ENCODE assay signal across 19 cellular contexts in genomic region chr6:51203504-51203903, GRCh38.
DNase-seq lines count a peak whose midpoint lies in the region; ATAC-seq and TF ChIP-seq lines count a peak whose summit lies in the region.
"Had no signal": no experiment of that assay in that cellular context is flagged by ENCODE, and none has a peak within 500 bp of the region (broad histone marks: within the 10 kb centered on the region; RNA-seq: fewer than 3 reads in every experiment).

No MANE protein-coding gene starts in this region.

- H3K36me3 ChIP-seq in BE2C (no peaks in the 10 kb centered on the region), SK-N-MC (ENCODE audit: insufficient read depth, low read length) (no peaks in the 10 kb centered on the region), mesendoderm (ENCODE audit: control insufficient read depth, insufficient read depth, low read length) (no peaks in the 10 kb centered on the region)
- H3K36me3 ChIP-seq: BLaER1, HAP-1 had no signal

- 0 out of 2 replicates have a peak, but pooled peaks cover 6% of the 10 kb centered on the region for H3K4me1 ChIP-seq in BE2C
- no peaks in the 10 kb centered on the region for H3K4me1 ChIP-seq in mesendoderm (ENCODE audit: control insufficient read depth, low read depth, low read length)
- H3K4me1 ChIP-seq: A549, BLaER1, HAP-1 had no signal

- no peak overlapping the region for H2BK15ac ChIP-seq in mesendoderm (replicated peaks; ENCODE audit: low read depth)

- H3K4me3 ChIP-seq in BE2C (ENCODE audit: low read depth, low read length), result peak overlapping the region; percentile 12
- H3K4me3 ChIP-seq in SK-N-MC, result peak overlapping the region; percentile 16; the same call in 1 of the 2 replicates
- no peak overlapping the region for H3K4me3 ChIP-seq in mesendoderm (ENCODE audit: low read length)
- H3K4me3 ChIP-seq: A549, BLaER1, GM23248, HAP-1 had no signal

- DNase-seq in BE2C (no peak), SK-N-MC (ENCODE audit: low read depth, low spot score) (no peak), mesendoderm (peak; percentile 5), NCI-H1694 (lab: John Stamatoyannopoulos, UW) (no peak), NCI-H510A (lab: John Stamatoyannopoulos, UW) (no peak)
- DNase-seq: AML-193; CD4-positive, alpha-beta memory T cell; DMS153; DMS79; GDM1; GM23248; KG1 had no signal

- H3K9me3 ChIP-seq in BE2C (no peaks in the 10 kb centered on the region; the same call in 1 of the 2 replicates), SK-N-MC (ENCODE audit: low read depth, low read length) (no peaks in the 10 kb centered on the region)
- H3K9me3 ChIP-seq: A549, BLaER1, HAP-1 had no signal

- no CpG with 5 or more reads among the region's 1 CpG for WGBS in mesendoderm (ENCODE audit: extremely low coverage, insufficient coverage, low lambda C conversion rate)

- no peak overlapping the region for H4K8ac ChIP-seq in mesendoderm (ENCODE audit: low read depth, low read length)

- H3K4ac ChIP-seq in mesendoderm (ENCODE audit: low read depth, low read length), result no peak overlapping the region

- H2BK5ac ChIP-seq in mesendoderm (ENCODE audit: low read length), result no peak overlapping the region

- no peak for ATAC-seq in HG02759 (IDR thresholded peaks at IDR 0.05; ENCODE audit: unreplicated experiment)
- ATAC-seq in GM18868 (IDR thresholded peaks at IDR 0.05; ENCODE audit: unreplicated experiment), result no peak
- ATAC-seq: A549, HepG2 had no signal

- H3K79me2 ChIP-seq in mesendoderm (ENCODE audit: control insufficient read depth, insufficient read depth, low read length), result no peaks in the 10 kb centered on the region

- no peak overlapping the region for H3K23ac ChIP-seq in mesendoderm (ENCODE audit: low read length)

- no peak overlapping the region for H2AK5ac ChIP-seq in mesendoderm (ENCODE audit: low read length)

- H3K27me3 ChIP-seq in BE2C (no peaks in the 10 kb centered on the region), mesendoderm (ENCODE audit: insufficient read depth, low read length, poor library complexity) (no peaks in the 10 kb centered on the region)
- H3K27me3 ChIP-seq: BLaER1 had no signal

- H3K9ac ChIP-seq in SK-N-MC (ENCODE audit: insufficient read length) (no peak overlapping the region), mesendoderm (ENCODE audit: low read length) (no peak overlapping the region)
- H3K9ac ChIP-seq: BLaER1, GM23248 had no signal

- H4K5ac ChIP-seq in mesendoderm (ENCODE audit: low read length), result no peak overlapping the region

- H3K56ac ChIP-seq in mesendoderm (ENCODE audit: low read length), result no peak overlapping the region

- no peaks in the 10 kb centered on the region for H3K79me1 ChIP-seq in mesendoderm (ENCODE audit: low read length)

- no peak overlapping the region for H2BK120ac ChIP-seq in mesendoderm (ENCODE audit: low read depth, low read length)

- H3K18ac ChIP-seq in mesendoderm (ENCODE audit: low read length), result no peak overlapping the region

- TF ChIP-seq CTCF in 22Rv1 (IDR thresholded peaks at IDR 0.05) (no peak), BE2C (IDR thresholded peaks at IDR 0.05; ENCODE audit: low read depth, low read length) (no peak)

- H3K27ac ChIP-seq in 22Rv1 (peak overlapping the region; percentile 59), SK-N-MC (0 out of 2 replicates have a peak overlapping the region, but pooled peaks have one; percentile 25), mesendoderm (ENCODE audit: low read depth, low read length) (no peak overlapping the region)
- H3K27ac ChIP-seq: A549, BLaER1, GM23248 had no signal

- H3K4me2 ChIP-seq in mesendoderm (ENCODE audit: low read length), result no peak overlapping the region
- H3K4me2 ChIP-seq: A549, BLaER1 had no signal
